ENCODE assay signal across 9 cellular contexts in the genomic region with DNA sequence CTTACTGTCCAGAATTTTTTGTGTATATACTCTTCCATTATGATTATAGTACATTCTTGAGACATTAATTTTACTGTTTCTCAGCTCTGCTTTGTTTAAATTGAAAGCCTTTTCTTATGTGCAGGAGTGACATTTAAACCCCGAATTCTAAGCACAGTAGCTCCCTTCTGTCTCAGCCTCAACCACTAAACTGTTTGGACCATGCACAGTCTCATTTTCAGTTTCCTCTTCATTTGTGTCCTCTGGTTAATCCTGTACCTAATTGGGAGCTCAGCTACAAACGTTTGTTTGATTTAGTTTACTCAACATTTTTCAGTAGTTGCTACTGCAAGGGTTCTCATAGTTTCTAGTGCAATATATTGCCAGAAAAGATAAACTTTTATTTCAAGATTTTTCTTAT.
"Had no signal": no experiment of that assay in that cellular context is flagged by ENCODE, and none has a peak within 500 bp of the region (broad histone marks: within the 10 kb centered on the region; RNA-seq: fewer than 3 reads in every experiment).

No MANE protein-coding gene starts in this region.

- H3K4me3 ChIP-seq: GM23248, GM23338, HAP-1 had no signal

- H2AFZ ChIP-seq: GM23248, GM23338 had no signal

- H3K27ac ChIP-seq: GM23248 had no signal

- ATAC-seq: GM23338, HCT116 had no signal

- H3K4me1 ChIP-seq: HAP-1 had no signal

- H3K4me2 ChIP-seq: GM23338 had no signal

- DNase-seq: GM23248, GOT3, H7, H9, HCEC 1CT, HFFc6 had no signal

- H3K9me3 Mint-ChIP-seq: GM23338, H9, HFFc6 had no signal

- H3K9ac ChIP-seq: GM23248 had no signal

- H3K36me3 ChIP-seq: HAP-1 had no signal

- H3K4me3 Mint-ChIP-seq: GM23338, H9, HFFc6 had no signal

- H3K27ac Mint-ChIP-seq: GM23338, H9, HFFc6 had no signal

- H3K9me3 ChIP-seq: HAP-1 had no signal
